Comparison of ENCODE assay signal across 1 cellular context in the genomic region with DNA sequence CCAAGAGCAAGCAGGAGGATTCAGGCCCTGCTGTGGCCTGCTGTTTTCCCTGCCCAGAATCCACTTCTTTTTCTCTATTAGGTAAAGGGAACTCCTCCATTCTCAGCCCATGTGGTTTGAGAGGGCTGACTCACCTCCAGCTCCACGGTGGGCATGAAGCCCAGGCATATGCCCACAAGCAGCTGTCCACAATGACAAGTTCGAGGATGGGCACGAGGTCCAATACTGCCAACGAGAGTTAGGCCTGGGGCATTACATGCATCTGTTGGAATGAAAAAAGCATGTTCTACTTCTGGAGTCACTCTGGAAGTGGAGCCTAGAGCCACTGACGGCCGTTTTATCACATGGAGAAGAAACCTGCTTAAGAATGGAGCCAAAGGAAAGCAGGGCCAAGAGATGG.
TF ChIP-seq lines count a peak whose summit lies in the region.

No MANE protein-coding gene starts in this region.

TF ChIP-seq in SK-N-SH, 30 proteins besides CTCF, POLR2A, EP300 and RAD21 (continued from another document):
- TF ChIP-seq, protein P1, sequence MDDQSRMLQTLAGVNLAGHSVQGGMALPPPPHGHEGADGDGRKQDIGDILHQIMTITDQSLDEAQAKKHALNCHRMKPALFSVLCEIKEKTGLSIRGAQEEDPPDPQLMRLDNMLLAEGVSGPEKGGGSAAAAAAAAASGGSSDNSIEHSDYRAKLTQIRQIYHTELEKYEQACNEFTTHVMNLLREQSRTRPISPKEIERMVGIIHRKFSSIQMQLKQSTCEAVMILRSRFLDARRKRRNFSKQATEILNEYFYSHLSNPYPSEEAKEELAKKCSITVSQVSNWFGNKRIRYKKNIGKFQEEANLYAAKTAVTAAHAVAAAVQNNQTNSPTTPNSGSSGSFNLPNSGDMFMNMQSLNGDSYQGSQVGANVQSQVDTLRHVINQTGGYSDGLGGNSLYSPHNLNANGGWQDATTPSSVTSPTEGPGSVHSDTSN (IDR thresholded peaks at IDR 0.05): peak; percentile 61
- peak; percentile 59 for TF ChIP-seq NFIC (IDR thresholded peaks at IDR 0.05; ENCODE audit: borderline replicate concordance)
- TF ChIP-seq, protein P2, sequence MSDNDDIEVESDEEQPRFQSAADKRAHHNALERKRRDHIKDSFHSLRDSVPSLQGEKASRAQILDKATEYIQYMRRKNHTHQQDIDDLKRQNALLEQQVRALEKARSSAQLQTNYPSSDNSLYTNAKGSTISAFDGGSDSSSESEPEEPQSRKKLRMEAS (IDR thresholded peaks at IDR 0.05; ENCODE audit: low read depth): peak; percentile 91
